ENCODE assay signal across 9 cellular contexts in the genomic region with DNA sequence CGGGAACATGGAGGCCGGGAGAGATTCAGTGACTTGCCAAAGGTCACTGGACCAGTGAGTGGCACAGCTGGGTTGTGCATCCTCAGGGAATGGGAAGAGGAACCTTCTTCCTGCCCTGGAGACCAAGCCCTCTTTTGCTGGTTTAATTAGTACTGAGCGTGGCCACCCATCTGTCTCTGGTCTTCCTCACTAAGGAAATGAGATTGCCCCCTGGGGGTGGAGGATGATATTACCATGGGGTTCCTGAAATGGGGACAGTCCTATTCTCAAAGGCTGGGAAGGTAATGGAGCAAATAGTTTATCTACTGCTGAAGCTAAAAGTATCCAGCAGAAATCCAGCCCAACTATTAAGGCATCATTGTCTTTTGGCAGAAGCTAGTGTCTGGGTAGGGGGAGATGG.
DNase-seq lines count a peak whose midpoint lies in the region; ATAC-seq and TF ChIP-seq lines count a peak whose summit lies in the region.
"Had no signal": no experiment of that assay in that cellular context is flagged by ENCODE, and none has a peak within 500 bp of the region (broad histone marks: within the 10 kb centered on the region; RNA-seq: fewer than 3 reads in every experiment).

No MANE protein-coding gene starts in this region.

- H2AK5ac ChIP-seq in trophoblast cell (ENCODE audit: low read length): no peak overlapping the region

- H3K27ac ChIP-seq in Karpas-422 (ENCODE audit: low read length) (no peak overlapping the region), colonic mucosa (no peak overlapping the region), trophoblast cell (ENCODE audit: low read depth, low read length) (no peak overlapping the region)

- no peaks in the 10 kb centered on the region for H3K36me3 Mint-ChIP-seq in T-cell
- H3K36me3 Mint-ChIP-seq: stimulated activated effector memory CD8-positive, alpha-beta T cell treated with anti-CD3 and anti-CD28 coated beads, Interleukin-12 subunit alpha, Interleukin-12 subunit beta, amount 100 ng/mL, for 72 hours had no signal

- H3K27me3 Mint-ChIP-seq in T-cell: peaks cover 4 to 7% of the 10 kb centered on the region in 2 donors

- H3K9me2 ChIP-seq in Karpas-422 (replicated peaks; ENCODE audit: insufficient read depth, low read length): no peaks in the 10 kb centered on the region

- no peaks in the 10 kb centered on the region for H3K4me1 Mint-ChIP-seq in T-cell
- H3K4me1 Mint-ChIP-seq: stimulated activated effector memory CD8-positive, alpha-beta T cell treated with anti-CD3 and anti-CD28 coated beads, Interleukin-12 subunit alpha, Interleukin-12 subunit beta, amount 100 ng/mL, for 72 hours had no signal

- H2BK120ac ChIP-seq in trophoblast cell (ENCODE audit: insufficient read depth, low read length, poor library complexity): no peak overlapping the region

- H3K36me3 ChIP-seq in Karpas-422 (ENCODE audit: insufficient read depth, low read length) (no peaks in the 10 kb centered on the region), colonic mucosa (no peaks in the 10 kb centered on the region), trophoblast cell (ENCODE audit: control insufficient read depth in 1 of 2, insufficient read depth in 2 of 2, low read length in 2 of 2) (no peaks in the 10 kb centered on the region)

- CTCF ChIA-PET in T-cell (lab: Charles Lee): no interaction called here

- H4K20me1 ChIP-seq in Karpas-422 (ENCODE audit: insufficient read depth, low read depth, low read length): no peaks in the 10 kb centered on the region

- H4K12ac ChIP-seq in trophoblast cell (ENCODE audit: low read depth, low read length): no peak overlapping the region

- H3K27ac Mint-ChIP-seq in T-cell: no peak overlapping the region
- H3K27ac Mint-ChIP-seq: stimulated activated effector memory CD8-positive, alpha-beta T cell treated with anti-CD3 and anti-CD28 coated beads, Interleukin-12 subunit alpha, Interleukin-12 subunit beta, amount 100 ng/mL, for 72 hours had no signal

- H3K4me1 ChIP-seq in Karpas-422 (ENCODE audit: low read length) (no peaks in the 10 kb centered on the region), colonic mucosa (no peaks in the 10 kb centered on the region), trophoblast cell (ENCODE audit: control insufficient read depth in 1 of 2, insufficient read depth in 2 of 2, low read length in 2 of 2) (peaks cover 7 to 18% of the 10 kb centered on the region in 2 experiments)

- H3K4me2 ChIP-seq in Karpas-422 (ENCODE audit: low read depth, low read length, poor library complexity, severe bottlenecking): no peak overlapping the region
- H3K4me2 ChIP-seq in trophoblast cell (ENCODE audit: low read length): no peak overlapping the region

- POLR2A ChIA-PET in T-cell (lab: Charles Lee): no interaction called here

- no CpG with 5 or more reads among the region's 3 CpGs for WGBS in trophoblast cell (ENCODE audit: extremely low coverage, insufficient coverage, insufficient read length)

- no peak overlapping the region for H2BK5ac ChIP-seq in trophoblast cell (ENCODE audit: low read depth, low read length, poor library complexity)

- no peak overlapping the region for H3K18ac ChIP-seq in trophoblast cell (ENCODE audit: low read length)

- peak; percentile 33 for TF ChIP-seq CTCF in colonic mucosa (IDR thresholded peaks at IDR 0.05)

- H3K9ac ChIP-seq in Karpas-422 (ENCODE audit: low read length) (no peak overlapping the region), colonic mucosa (ENCODE audit: low read depth in 2 of 2, low read length in 2 of 2) (no peak overlapping the region), trophoblast cell (ENCODE audit: low read length) (no peak overlapping the region)

- H3K23ac ChIP-seq in trophoblast cell (ENCODE audit: low read length): no peak overlapping the region

- H3K79me2 ChIP-seq in Karpas-422 (ENCODE audit: low read length) (no peaks in the 10 kb centered on the region), trophoblast cell (ENCODE audit: control insufficient read depth, insufficient read depth, low read length, poor library complexity) (no peaks in the 10 kb centered on the region)

- H3K9me3 Mint-ChIP-seq in T-cell: peaks cover 0 to 6% (median 4%) of the 10 kb centered on the region in 3 donors
- H3K9me3 Mint-ChIP-seq: stimulated activated effector memory CD8-positive, alpha-beta T cell treated with anti-CD3 and anti-CD28 coated beads, Interleukin-12 subunit alpha, Interleukin-12 subunit beta, amount 100 ng/mL, for 72 hours had no signal

- H2AFZ ChIP-seq in Karpas-422 (ENCODE audit: low read length): no peak overlapping the region
- no peak overlapping the region for H2AFZ ChIP-seq in trophoblast cell (ENCODE audit: insufficient read depth, low read length, poor library complexity)

- H2BK12ac ChIP-seq in trophoblast cell (ENCODE audit: low read length): peak overlapping the region; percentile 16

- H3K9me3 ChIP-seq in Karpas-422 (ENCODE audit: low read length): no peaks in the 10 kb centered on the region
- no peaks in the 10 kb centered on the region for H3K9me3 ChIP-seq in colonic mucosa
- no peaks in the 10 kb centered on the region for H3K9me3 ChIP-seq in trophoblast cell (ENCODE audit: insufficient read depth, low read depth, low read length)

- no peak overlapping the region for H3K4me3 Mint-ChIP-seq in T-cell
- H3K4me3 Mint-ChIP-seq: stimulated activated effector memory CD8-positive, alpha-beta T cell treated with anti-CD3 and anti-CD28 coated beads, Interleukin-12 subunit alpha, Interleukin-12 subunit beta, amount 100 ng/mL, for 72 hours had no signal

- H3K4ac ChIP-seq in trophoblast cell (ENCODE audit: low read depth, low read length): no peak overlapping the region

- H3K79me1 ChIP-seq in trophoblast cell (ENCODE audit: low read length): peaks cover 7% of the 10 kb centered on the region

- intact Hi-C loops in colonic mucosa (cut with DNase I): no loop called here

- peak; percentile 61 for DNase-seq in DMS53 (lab: John Stamatoyannopoulos, UW)
- DNase-seq in DMS53 treated with DMSO at 0.1 percent for 48 hours (lab: John Stamatoyannopoulos, UW; ENCODE audit: unreplicated experiment): no peak
- DNase-seq in Karpas-422: peak; percentile 84
- peak; percentile 70 for DNase-seq in colonic mucosa
- DNase-seq in trophoblast cell: peak in 1 of 2 donors; percentile 72
- no peak for DNase-seq in T-cell
- DNase-seq in NCI-H774 (lab: John Stamatoyannopoulos, UW): no peak

- H3K27me3 ChIP-seq in Karpas-422 (ENCODE audit: low read length): no peaks in the 10 kb centered on the region
- no peaks in the 10 kb centered on the region for H3K27me3 ChIP-seq in colonic mucosa
- H3K27me3 ChIP-seq in trophoblast cell (ENCODE audit: insufficient read depth, low read length): no peaks in the 10 kb centered on the region

- H4K91ac ChIP-seq in trophoblast cell (ENCODE audit: low read depth, low read length): peak overlapping the region; percentile 55

- no peak overlapping the region for H4K8ac ChIP-seq in trophoblast cell (ENCODE audit: low read depth, low read length)

- no peak overlapping the region for H3K14ac ChIP-seq in trophoblast cell (ENCODE audit: low read length)

- H3K4me3 ChIP-seq in Karpas-422 (ENCODE audit: low read length): no peak overlapping the region
- H3K4me3 ChIP-seq in colonic mucosa: no peak overlapping the region
- no peak overlapping the region for H3K4me3 ChIP-seq in trophoblast cell (ENCODE audit: low read depth, low read length)

- no peak for ATAC-seq in HG03432 (IDR thresholded peaks at IDR 0.05; ENCODE audit: unreplicated experiment)
- ATAC-seq in T-cell (replicated peaks in 1 of 4): no peak
- ATAC-seq: stimulated activated effector memory CD8-positive, alpha-beta T cell treated with anti-CD3 and anti-CD28 coated beads, Interleukin-12 subunit alpha, Interleukin-12 subunit beta, amount 100 ng/mL, for 72 hours had no signal

Comparison
In these comparisons a context has a peak if more than half of its experiments do, and no peak if none do; other contexts are left out.
1. DNase-seq: peak in DMS53 (single experiment), Karpas-422 (single experiment) and colonic mucosa (single experiment); none in DMS53 treated with DMSO at 0.1 percent for 48 hours (single experiment), T-cell (0 of 34) and NCI-H774 (single experiment).